ENCODE assay signal across 18 cellular contexts in genomic region chr1:21165632-21166031, GRCh38. TPM values are rescaled to one million over a fixed set of nuclear protein-coding genes. Genes with fewer than 3 reads are reported as not detected.
DNase-seq lines count a peak whose midpoint lies in the region; ATAC-seq, FAIRE-seq and TF ChIP-seq lines count a peak whose summit lies in the region.
"Had no signal": no experiment of that assay in that cellular context is flagged by ENCODE, and none has a peak within 500 bp of the region (broad histone marks: within the 10 kb centered on the region; RNA-seq: fewer than 3 reads in every experiment).

No MANE protein-coding gene starts in this region.

- 95% methylated on average over 1 of the region's 1 CpG for WGBS in A549 (ENCODE audit: missing lambda C conversion rate)

- ATAC-seq in A549 (no peak), HG02973 (IDR thresholded peaks at IDR 0.05; ENCODE audit: unreplicated experiment) (no peak)
- ATAC-seq: left colon had no signal

- TF ChIP-seq RAD21 in A549 (conservative IDR thresholded peaks at IDR 0.05 in 1 of 2, IDR thresholded peaks at IDR 0.05 in 1 of 2), result no peak

- no peaks in the 10 kb centered on the region for H3K9me1 ChIP-seq in endothelial cell of umbilical vein (replicated peaks; ENCODE audit: control insufficient read depth, extremely low read depth, insufficient read depth, low read length)

- intact Hi-C loops in OCI-LY7 (cut with micrococcal nuclease; ENCODE audit: unreplicated experiment) (no loop called here), endothelial cell of umbilical vein (cut with micrococcal nuclease) (no loop called here)

- BruUV-seq in OCI-LY7 (replicated peaks; lab: Mats Ljungman, UMichigan) (TSS peak; percentile 26), endothelial cell of umbilical vein (replicated peaks; lab: Mats Ljungman, UMichigan) (no TSS peak)

- FAIRE-seq in A549 (lab: Jason Lieb, UNC) (no peak), GM12891 (lab: Jason Lieb, UNC) (peak; percentile 26), endothelial cell of umbilical vein (lab: Jason Lieb, UNC) (no peak)
- FAIRE-seq: GM18507 had no signal

- dilution Hi-C loops in endothelial cell of umbilical vein (cut with MboI; ENCODE audit: extremely low pct_ligation_motif_present, low sequenced_read_pairs), result no loop called here

- TF ChIP-seq EP300 in A549 (IDR thresholded peaks at IDR 0.05), result no peak

- H4K20me1 ChIP-seq in OCI-LY7 (ENCODE audit: insufficient read depth, low read length), result no peaks in the 10 kb centered on the region
- H4K20me1 ChIP-seq in endothelial cell of umbilical vein (replicated peaks; ENCODE audit: control insufficient read depth, extremely low read depth, insufficient read depth, low read length), result peaks cover 4% of the 10 kb centered on the region

- no peak overlapping the region for H3K4me2 ChIP-seq in A549
- H3K4me2 ChIP-seq in OCI-LY7 (ENCODE audit: low read length), result no peak overlapping the region
- H3K4me2 ChIP-seq in endothelial cell of umbilical vein (ENCODE audit: insufficient read depth, low read length), result no peak overlapping the region

- no peak overlapping the region for H3K4me3 ChIP-seq in A549
- no peak overlapping the region for H3K4me3 ChIP-seq in OCI-LY7 (ENCODE audit: low read depth, low read length, poor library complexity, severe bottlenecking)
- no peak overlapping the region for H3K4me3 ChIP-seq in endothelial cell of umbilical vein (replicated peaks in 1 of 3; ENCODE audit: insufficient read depth in 1 of 3, low read depth in 1 of 3, low read length in 3 of 3)
- H3K4me3 ChIP-seq: cardiac muscle cell, MG63 had no signal

- CTCF ChIA-PET in A549 (lab: Yijun Ruan, JAX), result no interaction called here
- CTCF ChIA-PET in OCI-LY7 (lab: Charles Lee; ENCODE audit: unreplicated experiment), result no interaction called here
- CTCF ChIA-PET in endothelial cell of umbilical vein (lab: Charles Lee), result no interaction called here

- POLR2A ChIA-PET in A549 (lab: Yijun Ruan, JAX), result no interaction called here
- POLR2A ChIA-PET in OCI-LY7 (lab: Charles Lee), result interaction anchor here (1.2 kb wide), 1 partner anchor 117 kb away, joined by 4 read pairs; no protein-coding TSS in a partner anchor
- POLR2A ChIA-PET in endothelial cell of umbilical vein (lab: Charles Lee), result no interaction called here

- H3K9me3 ChIP-seq in A549 (no peaks in the 10 kb centered on the region), OCI-LY7 (ENCODE audit: low read length) (no peaks in the 10 kb centered on the region), endothelial cell of umbilical vein (replicated peaks; ENCODE audit: control insufficient read depth, insufficient read depth, low read length) (no peaks in the 10 kb centered on the region)
- H3K9me3 ChIP-seq: MG63 had no signal

- H3K79me2 ChIP-seq in OCI-LY7 (ENCODE audit: insufficient read depth, low read depth, low read length), result peaks cover 32% of the 10 kb centered on the region
- peaks cover 85% of the 10 kb centered on the region for H3K79me2 ChIP-seq in endothelial cell of umbilical vein (ENCODE audit: control insufficient read depth, insufficient read depth, low read length)

- DNase-seq in A549 (ENCODE audit: low read depth in 1 of 2, low spot score in 1 of 2) (no peak), GM12891 (ENCODE audit: insufficient read length, low spot score) (no peak), OCI-LY7 (ENCODE audit: low spot score) (no peak), endothelial cell of umbilical vein (ENCODE audit: low read depth, low spot score) (no peak), iPS-NIHi11 (ENCODE audit: low spot score) (no peak), SHP77 treated with DMSO at 0.1 percent for 48 hours (lab: John Stamatoyannopoulos, UW) (no peak)
- no peak for DNase-seq in stimulated activated CD4-positive, alpha-beta T cell treated with anti-CD3 and anti-CD28 coated beads, Interleukin-2, amount 100 ng/mL, for 24 hours
- DNase-seq: activated CD4-positive, alpha-beta T cell treated with anti-CD3 and anti-CD28 coated beads for 48 hours; activated naive CD8-positive, alpha-beta T cell treated with anti-CD3 and anti-CD28 coated beads for 36 hours; effector memory CD4-positive, alpha-beta T cell; left colon; MG63; NCI-H526 treated with DMSO at 0.1 percent for 48 hours; RPMI8226; substantia nigra had no signal

- no peak for TF ChIP-seq CTCF in A549 (IDR thresholded peaks at IDR 0.05)
- TF ChIP-seq CTCF in OCI-LY7 (conservative IDR thresholded peaks at IDR 0.05; ENCODE audit: low read length), result no peak
- no peak for TF ChIP-seq CTCF in endothelial cell of umbilical vein (IDR thresholded peaks at IDR 0.05; ENCODE audit: extremely low read depth in 1 of 2, insufficient read depth in 1 of 2, low read depth in 1 of 2, low read length in 2 of 2)

- peaks cover 61% of the 10 kb centered on the region for H3K36me3 ChIP-seq in OCI-LY7 (ENCODE audit: insufficient read depth, low read length)
- peaks cover 0 to 7% of the 10 kb centered on the region in 2 experiments for H3K36me3 ChIP-seq in endothelial cell of umbilical vein (ENCODE audit: control insufficient read depth in 2 of 2, extremely low read depth in 1 of 2, insufficient read depth in 2 of 2, low read length in 2 of 2)

- H2AFZ ChIP-seq in OCI-LY7 (ENCODE audit: low read length), result no peak overlapping the region
- H2AFZ ChIP-seq in endothelial cell of umbilical vein (ENCODE audit: low read depth, low read length), result no peak overlapping the region

- no peaks in the 10 kb centered on the region for H3K9me2 ChIP-seq in OCI-LY7 (ENCODE audit: insufficient read depth, low read length)

- H3K9ac ChIP-seq in endothelial cell of umbilical vein (replicated peaks; ENCODE audit: extremely low read depth, insufficient read depth, low read length), result no peak overlapping the region

- peaks cover 11% of the 10 kb centered on the region; the same call in 2 of the 3 replicates for H3K4me1 ChIP-seq in A549
- H3K4me1 ChIP-seq in OCI-LY7 (ENCODE audit: insufficient read depth, low read length, poor library complexity, severe bottlenecking), result peaks cover 3% of the 10 kb centered on the region
- H3K4me1 ChIP-seq in endothelial cell of umbilical vein (ENCODE audit: control insufficient read depth, extremely low read depth, insufficient read depth, low read length), result no peaks in the 10 kb centered on the region

- H3K27me3 ChIP-seq in endothelial cell of umbilical vein (ENCODE audit: control insufficient read depth in 2 of 2, insufficient read depth in 2 of 2, low read length in 2 of 2), result no peaks in the 10 kb centered on the region
- H3K27me3 ChIP-seq: cardiac muscle cell, MG63 had no signal

- TF ChIP-seq POLR2A in A549 (IDR thresholded peaks at IDR 0.05; ENCODE audit: low read length) (no peak), GM12891 (IDR thresholded peaks at IDR 0.05; ENCODE audit: low read depth, low read length) (no peak), endothelial cell of umbilical vein (IDR thresholded peaks at IDR 0.05; ENCODE audit: low read depth, low read length) (no peak)

- H3K27ac ChIP-seq in A549, result no peak overlapping the region
- H3K27ac ChIP-seq in OCI-LY7 (ENCODE audit: low read depth, low read length, poor library complexity, severe bottlenecking), result no peak overlapping the region
- H3K27ac ChIP-seq in endothelial cell of umbilical vein (ENCODE audit: insufficient read depth, low read depth, low read length), result no peak overlapping the region
- H3K27ac ChIP-seq: cardiac muscle cell had no signal

TF ChIP-seq in A549, 52 proteins besides CTCF, POLR2A, EP300 and RAD21:
- TF ChIP-seq FOSL2 (IDR thresholded peaks at IDR 0.05), result no peak
- TF ChIP-seq FOSL2 (CRISPR knock-in tag; IDR thresholded peaks at IDR 0.05), result peak; percentile 42
- TF ChIP-seq EHF (CRISPR knock-in tag; IDR thresholded peaks at IDR 0.05), result no peak
- no peak for TF ChIP-seq ZC3H11A (IDR thresholded peaks at IDR 0.05)

TF ChIP-seq in GM12891, 5 proteins besides CTCF, POLR2A, EP300 and RAD21:
- TF ChIP-seq PAX5 (IDR thresholded peaks at IDR 0.05; ENCODE audit: insufficient read depth, low read length, severe bottlenecking), result no peak
- TF ChIP-seq POU2F2 (IDR thresholded peaks at IDR 0.05; ENCODE audit: low read depth, low read length), result no peak
- TF ChIP-seq TAF1 (IDR thresholded peaks at IDR 0.05; ENCODE audit: low read depth, low read length), result no peak
- no peak for TF ChIP-seq POLR2AphosphoS5 (IDR thresholded peaks at IDR 0.05; ENCODE audit: low read depth, low read length)
- no peak for TF ChIP-seq SPI1 (IDR thresholded peaks at IDR 0.05; ENCODE audit: low read depth, low read length)

TF ChIP-seq in endothelial cell of umbilical vein, 7 proteins besides CTCF, POLR2A, EP300 and RAD21:
- no peak for TF ChIP-seq GATA2 (IDR thresholded peaks at IDR 0.05; ENCODE audit: insufficient read depth, insufficient read length, low read depth, low read length)
- TF ChIP-seq JUN (IDR thresholded peaks at IDR 0.05; ENCODE audit: borderline replicate concordance, insufficient read depth, insufficient read length, low read depth), result no peak
- no peak for TF ChIP-seq EZH2 (IDR thresholded peaks at IDR 0.05; ENCODE audit: borderline replicate concordance, low read depth, low read length, severe bottlenecking)
- TF ChIP-seq POLR2AphosphoS5 (IDR thresholded peaks at IDR 0.05; ENCODE audit: insufficient read depth, low read depth, low read length), result no peak
- peak; percentile 25 for TF ChIP-seq FOS (IDR thresholded peaks at IDR 0.05; ENCODE audit: borderline replicate concordance, insufficient read depth, low read length)
- no peak for TF ChIP-seq MYC (IDR thresholded peaks at IDR 0.05; ENCODE audit: low read depth, low read length)
- no peak for TF ChIP-seq MAX (IDR thresholded peaks at IDR 0.05; ENCODE audit: insufficient read depth, insufficient read length)

RNA-seq across cellular contexts. Expression of gene EIF4G3, which starts 11.1 kb away (rescaled TPM):
- polyA plus RNA-seq in A549 (2011; rRNA removed), result 46.9 and 51.3 TPM in 2 replicates
- 13.9 and 18.4 TPM in 2 replicates for polyA plus RNA-seq in A549 (2012; cell fraction: cytosol; rRNA removed)
- 33.5 and 35.1 TPM in 2 replicates for polyA plus RNA-seq in A549 (2012; cell fraction: nucleus; rRNA removed)
- polyA plus RNA-seq in A549 (2017; fragmentation: RNase III; extraction: RNeasy Plus Mini Kit Qiagen cat#74134 plus additional on column Dnase treatment), result 22.5 to 25.0 TPM (median 24.4 TPM) in 3 replicates
- 60.8 and 77.2 TPM in 2 replicates for polyA minus RNA-seq in A549 (2011; rRNA and poly(A)+ RNA removed)
- polyA plus RNA-seq in GM12891 (2012; ENCODE audit: low read depth, missing spikeins), result 23.3 TPM
- 28.5 and 29.3 TPM in 2 replicates for total RNA-seq in OCI-LY7 (2014; rRNA removed; shearing (Covaris generic))
- 62.1 and 66.0 TPM in 2 replicates for total RNA-seq in OCI-LY7 (2022)
- 78.5 and 84.0 TPM in 2 replicates for total RNA-seq in endothelial cell of umbilical vein
- 40.7 and 44.4 TPM in 2 replicates for polyA plus RNA-seq in endothelial cell of umbilical vein
- 28.5 and 29.4 TPM in 2 replicates for polyA plus RNA-seq in endothelial cell of umbilical vein (2011; cell fraction: cytosol; rRNA removed)
- polyA plus RNA-seq in endothelial cell of umbilical vein (2011; cell fraction: nucleus; rRNA removed), result 88.7 and 90.6 TPM in 2 replicates
- polyA plus RNA-seq in endothelial cell of umbilical vein (2012), result 35.8 and 44.4 TPM in 2 replicates
- polyA minus RNA-seq in endothelial cell of umbilical vein, result 80.5 and 83.7 TPM in 2 replicates
- 25.5 TPM for polyA minus RNA-seq in endothelial cell of umbilical vein (2011; cell fraction: cytosol; rRNA and poly(A)+ RNA removed)
- 95.0 and 112 TPM in 2 replicates for polyA minus RNA-seq in endothelial cell of umbilical vein (2011; cell fraction: nucleus; rRNA and poly(A)+ RNA removed)
